In genomic region chr6:36753671-36754485, GRCh38 we compare ENCODE assay signal across 12 cellular contexts. TPM values are rescaled to one million over a fixed set of nuclear protein-coding genes. Genes with fewer than 3 reads are reported as not detected.
DNase-seq lines count a peak whose midpoint lies in the region; ATAC-seq and TF ChIP-seq lines count a peak whose summit lies in the region.
"Had no signal": no experiment of that assay in that cellular context is flagged by ENCODE, and none has a peak within 500 bp of the region (broad histone marks: within the 10 kb centered on the region; RNA-seq: fewer than 3 reads in every experiment).

No MANE protein-coding gene starts in this region.

- H3K9me3 Mint-ChIP-seq in neural progenitor cell = peaks cover 9% of the 10 kb centered on the region

- H3K4me1 Mint-ChIP-seq in neural progenitor cell = peaks cover 22% of the 10 kb centered on the region

- H3K36me3 Mint-ChIP-seq in neural progenitor cell = no peaks in the 10 kb centered on the region

- H3K79me2 ChIP-seq in SK-N-SH (ENCODE audit: insufficient read depth) = no peaks in the 10 kb centered on the region
- H3K79me2 ChIP-seq in MM.1S (ENCODE audit: low read length) = 0 out of 2 replicates have a peak, but pooled peaks cover 6% of the 10 kb centered on the region
- no peaks in the 10 kb centered on the region for H3K79me2 ChIP-seq in neural progenitor cell (ENCODE audit: low read depth)

- H3K9me3 ChIP-seq in SK-N-SH (no peaks in the 10 kb centered on the region), MM.1S (replicated peaks; ENCODE audit: insufficient read depth, low read length) (no peaks in the 10 kb centered on the region), WERI-Rb-1 (ENCODE audit: severe bottlenecking) (peaks cover 8% of the 10 kb centered on the region), neural progenitor cell (ENCODE audit: low read depth) (no peaks in the 10 kb centered on the region)
- H3K9me3 ChIP-seq: MG63 had no signal

- H3K9ac ChIP-seq in SK-N-SH (no peak overlapping the region), MM.1S (ENCODE audit: low read length) (peak overlapping the region; percentile 15; the same call in 1 of the 2 replicates), neural progenitor cell (no peak overlapping the region)

- H3K9me2 ChIP-seq in SK-N-SH (no peaks in the 10 kb centered on the region), MM.1S (replicated peaks; ENCODE audit: insufficient read depth, low read length) (no peaks in the 10 kb centered on the region)

- POLR2A ChIA-PET in SK-N-SH (lab: Yijun Ruan, JAX) = no interaction called here

- H3K4me1 ChIP-seq in SK-N-SH (ENCODE audit: control insufficient read depth in 1 of 2, insufficient read depth in 2 of 2, low read depth in 1 of 2, low read length in 1 of 2) (peaks cover 0 to 23% of the 10 kb centered on the region in 2 experiments; a peak in 2 of 4 replicates), MM.1S (ENCODE audit: low read length) (peaks cover 72% of the 10 kb centered on the region), neural progenitor cell (no peaks in the 10 kb centered on the region)

- DNase-seq in SK-N-SH (peak; percentile 54), MM.1S (no peak), WERI-Rb-1 (peak; percentile 48), neural progenitor cell (ENCODE audit: low spot score) (no peak), G401 (ENCODE audit: low spot score) (no peak), OCI-M1 (lab: John Stamatoyannopoulos, UW) (no peak)
- DNase-seq: activated effector memory CD4-positive, alpha-beta T cell treated with Interleukin-2 at 50 U/mL for 16 hours; MG63 had no signal

- WGBS in SK-N-SH (ENCODE audit: low lambda C conversion rate) = 86% methylated on average over 8 of the region's 8 CpGs

- no peak overlapping the region for H3K4me3 Mint-ChIP-seq in neural progenitor cell
- H3K4me3 Mint-ChIP-seq: nephron had no signal

- ATAC-seq in SK-N-SH treated with all-trans-retinoic acid at 6 μM for 48 hours (no peak), GM18520 (IDR thresholded peaks at IDR 0.05; ENCODE audit: unreplicated experiment) (no peak)

- H3K4me3 ChIP-seq in SK-N-SH (ENCODE audit: low read depth in 2 of 2, low read length in 1 of 2) = no peak overlapping the region
- no peak overlapping the region for H3K4me3 ChIP-seq in MM.1S (ENCODE audit: low read length)
- no peak overlapping the region for H3K4me3 ChIP-seq in WERI-Rb-1 (ENCODE audit: low read depth, low read length)
- no peak overlapping the region for H3K4me3 ChIP-seq in neural progenitor cell
- H3K4me3 ChIP-seq: MG63 had no signal

- no peak overlapping the region for H3K27ac ChIP-seq in SK-N-SH (ENCODE audit: low read depth in 2 of 2, low read length in 1 of 2)
- H3K27ac ChIP-seq in MM.1S (ENCODE audit: low read length) = peak overlapping the region; percentile 95
- peak overlapping the region; percentile 74 for H3K27ac ChIP-seq in WERI-Rb-1
- no peak overlapping the region for H3K27ac ChIP-seq in neural progenitor cell

- TF ChIP-seq RAD21 in SK-N-SH (IDR thresholded peaks at IDR 0.05; ENCODE audit: low read length) = no peak

- TF ChIP-seq CTCF in SK-N-SH (IDR thresholded peaks at IDR 0.05) (no peak), MM.1S (IDR thresholded peaks at IDR 0.05; ENCODE audit: low read length) (no peak), WERI-Rb-1 (IDR thresholded peaks at IDR 0.05; ENCODE audit: low read depth, low read length) (no peak), neural progenitor cell (IDR thresholded peaks at IDR 0.05) (no peak)

- no peak for TF ChIP-seq EP300 in SK-N-SH (IDR thresholded peaks at IDR 0.05; ENCODE audit: borderline replicate concordance in 1 of 2, low read depth in 1 of 2, low read length in 1 of 2)

- H3K36me3 ChIP-seq in SK-N-SH (replicated peaks in 1 of 2; ENCODE audit: control insufficient read depth in 1 of 2, insufficient read depth in 2 of 2, low read length in 1 of 2) (no peaks in the 10 kb centered on the region), MM.1S (replicated peaks; ENCODE audit: insufficient read depth, low read length) (no peaks in the 10 kb centered on the region), WERI-Rb-1 (no peaks in the 10 kb centered on the region), neural progenitor cell (no peaks in the 10 kb centered on the region)
- H3K36me3 ChIP-seq: MG63 had no signal

- H3K27me3 Mint-ChIP-seq in neural progenitor cell (ENCODE audit: insufficient read depth, low read depth) = peaks cover 13% of the 10 kb centered on the region

- H3K27me3 ChIP-seq in SK-N-SH (ENCODE audit: insufficient read depth) (no peaks in the 10 kb centered on the region), MM.1S (replicated peaks; ENCODE audit: insufficient read depth, low read length) (no peaks in the 10 kb centered on the region), WERI-Rb-1 (ENCODE audit: insufficient read depth, low read depth, severe bottlenecking) (no peaks in the 10 kb centered on the region), neural progenitor cell (no peaks in the 10 kb centered on the region)
- H3K27me3 ChIP-seq: MG63 had no signal

- in situ Hi-C loops in G401 (cut with HindIII; ENCODE audit: low sequenced_read_pairs) = no loop called here

- CTCF ChIA-PET in SK-N-SH (lab: Yijun Ruan, JAX) = interaction anchor here (1.0 to 10.9 kb wide), 7 partner anchors 12 to 137 kb away, joined by 3 to 111 read pairs (median 4); no protein-coding TSS in a partner anchor

- no peaks in the 10 kb centered on the region for H4K20me1 ChIP-seq in SK-N-SH (ENCODE audit: insufficient read depth)
- H4K20me1 ChIP-seq in MM.1S (ENCODE audit: insufficient read depth, low read length) = no peaks in the 10 kb centered on the region
- H4K20me1 ChIP-seq in neural progenitor cell (ENCODE audit: low read depth) = no peaks in the 10 kb centered on the region

- H3K27ac Mint-ChIP-seq in neural progenitor cell = peak overlapping the region; percentile 74
- H3K27ac Mint-ChIP-seq: nephron had no signal

- H3F3A ChIP-seq in SK-N-SH (replicated peaks; ENCODE audit: insufficient read depth) (no peaks in the 10 kb centered on the region), MM.1S (ENCODE audit: insufficient read depth, low read length) (peaks cover 61% of the 10 kb centered on the region), neural progenitor cell (ENCODE audit: low read depth) (no peaks in the 10 kb centered on the region)

- no peak overlapping the region for H3K4me2 ChIP-seq in SK-N-SH
- H3K4me2 ChIP-seq in MM.1S (ENCODE audit: low read depth, low read length) = peak overlapping the region; percentile 66; the same call in 1 of the 2 replicates
- no peak overlapping the region for H3K4me2 ChIP-seq in neural progenitor cell

- H2AFZ ChIP-seq in SK-N-SH (ENCODE audit: low read depth) (no peak overlapping the region), MM.1S (ENCODE audit: low read length) (no peak overlapping the region), neural progenitor cell (replicated peaks) (no peak overlapping the region)

TF ChIP-seq in SK-N-SH, 30 proteins besides CTCF, POLR2A, EP300 and RAD21 (continues in another document):
- TF ChIP-seq PBX3 (IDR thresholded peaks at IDR 0.05) (no peak), RCOR1 (IDR thresholded peaks at IDR 0.05; ENCODE audit: low read length) (no peak), TAF1 (IDR thresholded peaks at IDR 0.05; ENCODE audit: borderline replicate concordance, low read depth, low read length) (no peak), RXRA (IDR thresholded peaks at IDR 0.05; ENCODE audit: borderline replicate concordance, low read depth) (no peak), MAX (IDR thresholded peaks at IDR 0.05; ENCODE audit: low read depth) (no peak), FOXJ3 (CRISPR knock-in tag; IDR thresholded peaks at IDR 0.05) (no peak)

TF ChIP-seq in SK-N-SH treated with all-trans-retinoic acid at 6 μM for 48 hours, 23 proteins besides CTCF, POLR2A, EP300 and RAD21:
- TF ChIP-seq ARNTL (CRISPR knock-in tag; IDR thresholded peaks at IDR 0.05; ENCODE audit: borderline replicate concordance, low read depth) = no peak
- TF ChIP-seq PATZ1 (CRISPR knock-in tag; IDR thresholded peaks at IDR 0.05; ENCODE audit: borderline replicate concordance) = no peak
- no peak for TF ChIP-seq RARB (CRISPR knock-in tag; IDR thresholded peaks at IDR 0.05)
- TF ChIP-seq ZNF565 (CRISPR knock-in tag; conservative IDR thresholded peaks at IDR 0.05; ENCODE audit: low read depth) = no peak
- no peak for TF ChIP-seq TCF4 (CRISPR knock-in tag; IDR thresholded peaks at IDR 0.05; ENCODE audit: borderline replicate concordance)
- TF ChIP-seq CSRNP3 (CRISPR knock-in tag; IDR thresholded peaks at IDR 0.05) = no peak

RNA-seq across cellular contexts. Expression of gene RAB44, which starts 56.3 kb away (rescaled TPM):
- polyA plus RNA-seq in SK-N-SH (2012; rRNA removed) = 0.10 and 0.12 TPM in 2 replicates
- 0.01 TPM in 2 replicates for polyA plus RNA-seq in SK-N-SH (2012; cell fraction: cytosol; rRNA removed)
- 0.70 and 0.83 TPM in 2 replicates for polyA plus RNA-seq in SK-N-SH (2012; cell fraction: nucleus; rRNA removed)
- total RNA-seq in neural progenitor cell (ENCODE audit: low replicate concordance) = 0.03 TPM in 1 of 2 replicates, not detected in the other
- 0.06 TPM in 1 of 2 replicates, not detected in the other for total RNA-seq in G401 (2014; rRNA removed; shearing (Covaris generic))
- total RNA-seq: A172 had no signal

Comparison
In these comparisons a context has a peak if more than half of its experiments do, and no peak if none do; other contexts are left out.
1. DNase-seq: peak in SK-N-SH (single experiment) and WERI-Rb-1 (single experiment); none in MM.1S (single experiment), neural progenitor cell (single experiment), G401 (single experiment) and OCI-M1 (single experiment).
2. H3K27ac ChIP-seq: peak in MM.1S (single experiment) and WERI-Rb-1 (single experiment); none in SK-N-SH (0 of 2) and neural progenitor cell (single experiment).